In genomic region chr9:113622038-113622437, GRCh38 we compare ENCODE assay signal across 12 cellular contexts.
DNase-seq lines count a peak whose midpoint lies in the region; ATAC-seq, FAIRE-seq and TF ChIP-seq lines count a peak whose summit lies in the region.
"Had no signal": no experiment of that assay in that cellular context is flagged by ENCODE, and none has a peak within 500 bp of the region (broad histone marks: within the 10 kb centered on the region; RNA-seq: fewer than 3 reads in every experiment).

No MANE protein-coding gene starts in this region.

- H3K36me3 Mint-ChIP-seq in nephron progenitor cell (ENCODE audit: low read depth): no peaks in the 10 kb centered on the region

- no peak for TF ChIP-seq EP300 in HepG2 (IDR thresholded peaks at IDR 0.05; ENCODE audit: low read depth in 2 of 2, low read length in 2 of 2)
- no peak for TF ChIP-seq EP300 in HepG2 (CRISPR knock-in tag; IDR thresholded peaks at IDR 0.05; ENCODE audit: borderline replicate concordance)

- in situ Hi-C loops in HepG2 (cut with HindIII; ENCODE audit: extremely low pct_ligation_motif_present, low pct_unique_long_range_greater_than_20kb): no loop called here

- no peak overlapping the region for H3K4me3 ChIP-seq in right lobe of liver
- H3K4me3 ChIP-seq in HepG2 (replicated peaks in 1 of 3; ENCODE audit: insufficient read depth in 1 of 3, low read depth in 2 of 3, low read length in 3 of 3): no peak overlapping the region

- intact Hi-C loops in right lobe of liver (cut with DNase I) (no loop called here), HepG2 (cut with micrococcal nuclease; ENCODE audit: unreplicated experiment) (no loop called here)

- H3K4me1 ChIP-seq in right lobe of liver: peaks cover 0 to 46% (median 14%) of the 10 kb centered on the region in 4 donors
- peaks cover 64% of the 10 kb centered on the region for H3K4me1 ChIP-seq in HepG2 (ENCODE audit: insufficient read depth, low read length)

- H3K9me3 Mint-ChIP-seq in nephron progenitor cell: no peaks in the 10 kb centered on the region

- no peak overlapping the region for H3K9ac ChIP-seq in HepG2 (ENCODE audit: insufficient read depth, low read depth, low read length)

- 88% methylated on average over 3 of the region's 3 CpGs for WGBS in right lobe of liver (ENCODE audit: insufficient coverage, low coverage, low lambda C conversion rate, missing lambda C conversion rate)
- 34% methylated on average over 3 of the region's 3 CpGs for WGBS in HepG2 (ENCODE audit: low lambda C conversion rate)

- H4K20me1 ChIP-seq in HepG2 (ENCODE audit: insufficient read depth, low read length): no peaks in the 10 kb centered on the region

- ATAC-seq in right lobe of liver (no peak), HepG2 (no peak), GM21515 (IDR thresholded peaks at IDR 0.05; ENCODE audit: unreplicated experiment) (no peak), GM18907 (IDR thresholded peaks at IDR 0.05; ENCODE audit: unreplicated experiment) (no peak)

- H3K27me3 Mint-ChIP-seq in nephron progenitor cell (ENCODE audit: low read depth, poor library complexity): peaks cover 3% of the 10 kb centered on the region

- CTCF ChIA-PET in HepG2 (lab: Yijun Ruan, JAX; ENCODE audit: low intra/inter-chr PET ratio, low total read pairs): no interaction called here

- TF ChIP-seq POLR2A in right lobe of liver (IDR thresholded peaks at IDR 0.05) (no peak), HepG2 (IDR thresholded peaks at IDR 0.05; ENCODE audit: insufficient read depth in 1 of 2, low read depth in 2 of 2, low read length in 2 of 2) (no peak)

- no peak for DNase-seq in right lobe of liver
- no peak for DNase-seq in HepG2 (ENCODE audit: low spot score)
- no peak for DNase-seq in nephron progenitor cell
- DNase-seq in NCI-H1417 (lab: John Stamatoyannopoulos, UW): no peak
- no peak for DNase-seq in NCI-H2171 (lab: John Stamatoyannopoulos, UW)
- DNase-seq: effector CD4-positive, alpha-beta T cell; KBM-7; nucleus accumbens; T-helper 9 cell had no signal

- H3K4me2 ChIP-seq in HepG2 (ENCODE audit: low read depth, low read length): no peak overlapping the region

- peak overlapping the region; percentile 38 for H3K4me3 Mint-ChIP-seq in nephron progenitor cell

- peak overlapping the region; percentile 98 for H3K27ac Mint-ChIP-seq in nephron progenitor cell

- TF ChIP-seq RAD21 in HepG2 (CRISPR knock-in tag; IDR thresholded peaks at IDR 0.05): no peak

- no peaks in the 10 kb centered on the region for H3K79me2 ChIP-seq in HepG2 (ENCODE audit: insufficient read depth, low read length)

- BruUV-seq in HepG2 (replicated peaks; lab: Mats Ljungman, UMichigan): no TSS peak

- TF ChIP-seq CTCF in right lobe of liver (IDR thresholded peaks at IDR 0.05) (no peak), HepG2 (CRISPR knock-in tag; IDR thresholded peaks at IDR 0.05) (no peak), nephron progenitor cell (IDR thresholded peaks at IDR 0.05) (no peak)

- no peak for FAIRE-seq in HepG2 (lab: Jason Lieb, UNC)

- H2AFZ ChIP-seq in HepG2 (ENCODE audit: low read length): no peak overlapping the region

- peaks cover 82% of the 10 kb centered on the region for H3K4me1 Mint-ChIP-seq in nephron progenitor cell

- POLR2A ChIA-PET in HepG2 (lab: Yijun Ruan, JAX): no interaction called here

- no peaks in the 10 kb centered on the region for H3K27me3 ChIP-seq in right lobe of liver
- peaks cover 0 to 32% of the 10 kb centered on the region in 2 experiments; a peak in 3 of 5 replicates for H3K27me3 ChIP-seq in HepG2 (ENCODE audit: control insufficient read depth in 1 of 2, insufficient read depth in 2 of 2, low read length in 2 of 2)

- peak overlapping the region in 2 of 3 donors; percentile 80 to 83 for H3K27ac ChIP-seq in right lobe of liver
- H3K27ac ChIP-seq in HepG2 (ENCODE audit: extremely low read length, insufficient read depth, low read length): no peak overlapping the region
- peak overlapping the region; percentile 25 for H3K27ac ChIP-seq in cingulate gyrus (ENCODE audit: low read depth, low read length)

- H3K36me3 ChIP-seq in right lobe of liver (no peaks in the 10 kb centered on the region), HepG2 (replicated peaks in 1 of 2; ENCODE audit: control insufficient read depth in 1 of 2, insufficient read depth in 2 of 2, low read length in 2 of 2) (no peaks in the 10 kb centered on the region)

- H3K9me3 ChIP-seq in right lobe of liver: no peaks in the 10 kb centered on the region
- H3K9me3 ChIP-seq in HepG2 (ENCODE audit: low read length): no peaks in the 10 kb centered on the region

TF ChIP-seq in HepG2, 621 proteins besides CTCF, POLR2A, EP300 and RAD21 (continues in another document):
- TF ChIP-seq HNF1A (IDR thresholded peaks at IDR 0.05; ENCODE audit: low read depth) (no peak), HNF1A (CRISPR knock-in tag; IDR thresholded peaks at IDR 0.05; ENCODE audit: borderline replicate concordance) (no peak), ZNF563 (CRISPR knock-in tag; IDR thresholded peaks at IDR 0.05) (no peak), TAF1 (CRISPR knock-in tag; IDR thresholded peaks at IDR 0.05) (no peak), ZNF614 (CRISPR knock-in tag; IDR thresholded peaks at IDR 0.05; ENCODE audit: borderline replicate concordance) (no peak), ZNF580 (CRISPR knock-in tag; IDR thresholded peaks at IDR 0.05; ENCODE audit: borderline replicate concordance, low read depth) (no peak), ZNF281 (CRISPR knock-in tag; IDR thresholded peaks at IDR 0.05; ENCODE audit: borderline replicate concordance) (no peak), NFYC (CRISPR knock-in tag; IDR thresholded peaks at IDR 0.05) (no peak), ZNF501 (CRISPR knock-in tag; IDR thresholded peaks at IDR 0.05) (no peak), ZSCAN12 (CRISPR knock-in tag; IDR thresholded peaks at IDR 0.05) (no peak), ZNF468 (CRISPR knock-in tag; IDR thresholded peaks at IDR 0.05) (no peak), AKAP8 (CRISPR knock-in tag; IDR thresholded peaks at IDR 0.05) (no peak), NFKB2 (CRISPR knock-in tag; IDR thresholded peaks at IDR 0.05; ENCODE audit: borderline replicate concordance) (no peak), THAP8 (CRISPR knock-in tag; IDR thresholded peaks at IDR 0.05; ENCODE audit: borderline replicate concordance) (no peak)
